ENCODE assay signal across 11 cellular contexts in genomic region chr1:177858222-177858894, GRCh38.
DNase-seq lines count a peak whose midpoint lies in the region; ATAC-seq and TF ChIP-seq lines count a peak whose summit lies in the region.
"Had no signal": no experiment of that assay in that cellular context is flagged by ENCODE, and none has a peak within 500 bp of the region (broad histone marks: within the 10 kb centered on the region; RNA-seq: fewer than 3 reads in every experiment).

No MANE protein-coding gene starts in this region.

- DNase-seq in EH (ENCODE audit: low read depth), result peak; percentile 84
- peak; percentile 56 for DNase-seq in NCI-H1694 treated with DMSO at 0.1 percent for 48 hours (lab: John Stamatoyannopoulos, UW)
- DNase-seq in ureter (ENCODE audit: low spot score), result no peak
- DNase-seq in stimulated activated naive CD8-positive, alpha-beta T cell treated with anti-CD3 and anti-CD28 coated beads, Interleukin-15, Interleukin-2, amounts not matched to agents 100 U/mL and 50 U/mL, for 24 hours, result no peak
- no peak for DNase-seq in activated naive CD4-positive, alpha-beta T cell treated with Interleukin-2 at 50 U/mL for 16 hours

- H3K9me3 Mint-ChIP-seq in brain, result peaks cover 3 to 6% (median 4%) of the 10 kb centered on the region in 5 experiments

- no peak overlapping the region for H3K4me3 ChIP-seq in neuron (ENCODE audit: low read length)
- H3K4me3 ChIP-seq: coronary artery, skin epidermis had no signal

- no peaks in the 10 kb centered on the region for H3K27me3 Mint-ChIP-seq in brain
- H3K27me3 Mint-ChIP-seq: activated T-helper 17 cell treated with anti-CD3 and anti-CD28 coated beads, Interleukin-2, amount 50 U/mL, for 72 hours had no signal

- no peak for TF ChIP-seq CTCF in brain (conservative IDR thresholded peaks at IDR 0.05)

- H3K36me3 ChIP-seq in neuron (ENCODE audit: insufficient read depth, low read length), result no peaks in the 10 kb centered on the region

- H2AFZ ChIP-seq in neuron (ENCODE audit: low read depth, low read length), result peak overlapping the region; percentile 1

- ATAC-seq in stimulated activated naive CD8-positive, alpha-beta T cell treated with anti-CD3 and anti-CD28 coated beads, Interleukin-15, Interleukin-2, amounts not matched to agents 100 U/mL and 50 U/mL, for 24 hours, result no peak
- no peak for ATAC-seq in HG03354 (IDR thresholded peaks at IDR 0.05; ENCODE audit: poor library complexity, severe bottlenecking, unreplicated experiment)
- ATAC-seq: activated T-helper 17 cell treated with anti-CD3 and anti-CD28 coated beads, Interleukin-2, amount 50 U/mL, for 72 hours had no signal

- peak overlapping the region in 1 of 5 experiments; percentile 2 for H3K4me3 Mint-ChIP-seq in brain
- H3K4me3 Mint-ChIP-seq: activated T-helper 17 cell treated with anti-CD3 and anti-CD28 coated beads, Interleukin-2, amount 50 U/mL, for 72 hours had no signal

- H3K4me1 ChIP-seq in neuron (ENCODE audit: insufficient read depth, low read length), result no peaks in the 10 kb centered on the region

- H3K27ac Mint-ChIP-seq in brain, result peak overlapping the region in 4 of 5 experiments; percentile 5 to 44 (median 20)
- H3K27ac Mint-ChIP-seq: activated T-helper 17 cell treated with anti-CD3 and anti-CD28 coated beads, Interleukin-2, amount 50 U/mL, for 72 hours had no signal

- no peaks in the 10 kb centered on the region for H3K36me3 Mint-ChIP-seq in brain

- peaks cover 3% of the 10 kb centered on the region for H3K27me3 ChIP-seq in neuron (ENCODE audit: insufficient read depth, low read length)

- H3K4me1 Mint-ChIP-seq in brain, result peaks cover 18% of the 10 kb centered on the region
- H3K4me1 Mint-ChIP-seq: activated T-helper 17 cell treated with anti-CD3 and anti-CD28 coated beads, Interleukin-2, amount 50 U/mL, for 72 hours had no signal

- H3K9me3 ChIP-seq in neuron (ENCODE audit: low read length), result no peaks in the 10 kb centered on the region

Comparison
In these comparisons a context has a peak if more than half of its experiments do, and no peak if none do; other contexts are left out.
1. DNase-seq: peak in EH (single experiment) and NCI-H1694 treated with DMSO at 0.1 percent for 48 hours (single experiment); none in ureter (single experiment), stimulated activated naive CD8-positive, alpha-beta T cell treated with anti-CD3 and anti-CD28 coated beads, Interleukin-15, Interleukin-2, amounts not matched to agents 100 U/mL and 50 U/mL, for 24 hours (single experiment) and activated naive CD4-positive, alpha-beta T cell treated with Interleukin-2 at 50 U/mL for 16 hours (single experiment).